Comparison of ENCODE assay signal across 25 cellular contexts in the genomic region with DNA sequence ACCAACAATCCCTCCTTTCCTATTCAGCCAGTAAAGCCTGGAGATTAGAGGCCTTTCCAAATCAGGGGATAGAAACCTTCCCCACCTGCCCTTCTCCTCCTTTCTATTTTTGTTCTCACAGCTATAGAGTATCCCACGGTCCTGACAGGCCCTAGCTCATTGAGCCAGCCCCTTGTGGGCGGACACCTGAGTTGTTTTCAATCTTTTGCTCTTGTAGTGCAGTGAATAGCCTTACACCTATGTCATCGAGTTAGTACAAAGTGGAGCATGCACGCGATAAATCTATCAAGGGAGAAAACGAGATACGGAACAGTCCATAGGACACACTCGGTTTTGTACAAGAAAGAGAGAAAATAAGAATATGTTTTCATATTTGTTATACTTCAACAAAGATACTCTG.
DNase-seq lines count a peak whose midpoint lies in the region; ATAC-seq, FAIRE-seq and TF ChIP-seq lines count a peak whose summit lies in the region.
"Had no signal": no experiment of that assay in that cellular context is flagged by ENCODE, and none has a peak within 500 bp of the region (broad histone marks: within the 10 kb centered on the region; RNA-seq: fewer than 3 reads in every experiment).

No MANE protein-coding gene starts in this region.

- H3K4me3 ChIP-seq in HCT116 (replicated peaks in 1 of 2; ENCODE audit: low read depth in 1 of 2, low read length in 2 of 2) (no peak overlapping the region), H1 (ENCODE audit: extremely low read depth in 1 of 4, insufficient read depth in 2 of 4, low read depth in 3 of 4, low read length in 4 of 4) (no peak overlapping the region)
- H3K4me3 ChIP-seq: lower lobe of right lung, SK-N-MC had no signal

- H3K36me3 ChIP-seq in HCT116 (ENCODE audit: control insufficient read depth in 1 of 2, insufficient read depth in 2 of 2, low read length in 2 of 2) (no peaks in the 10 kb centered on the region), H1 (ENCODE audit: control insufficient read depth in 2 of 4, insufficient read depth in 4 of 4, low read length in 3 of 4) (no peaks in the 10 kb centered on the region)
- H3K36me3 ChIP-seq: lower lobe of right lung had no signal

- TF ChIP-seq CTCF in HCT116 (IDR thresholded peaks at IDR 0.05 in 2 of 3, conservative IDR thresholded peaks at IDR 0.05 in 1 of 3; ENCODE audit: borderline replicate concordance in 1 of 3, insufficient read depth in 1 of 3, low read depth in 2 of 3, low read length in 2 of 3) = no peak
- no peak for TF ChIP-seq CTCF in H1 (IDR thresholded peaks at IDR 0.05; ENCODE audit: control extremely low read depth in 1 of 3, insufficient read depth in 1 of 3, low read depth in 1 of 3, low read length in 3 of 3)

- no peak overlapping the region for H2BK15ac ChIP-seq in H1 (ENCODE audit: low read length)

- no peak overlapping the region for H3K18ac ChIP-seq in H1 (ENCODE audit: extremely low read depth, low read length)

- H4K5ac ChIP-seq in H1 (ENCODE audit: insufficient read length, low read depth, low read length) = no peak overlapping the region

- WGBS in H1 (ENCODE audit: extremely low coverage in 1 of 2, insufficient coverage in 1 of 2, insufficient read length in 1 of 2, insufficient replicate concordance in 2 of 2, low coverage in 1 of 2, low lambda C conversion rate in 2 of 2, missing lambda C conversion rate in 1 of 2), 2 experiments = 77% methylated on average over 8 of the region's 8 CpGs; no CpG with 5 or more reads in 1 of the 2 experiments

- H4K8ac ChIP-seq in H1 (ENCODE audit: extremely low read depth, insufficient read depth, low read length) = no peak overlapping the region

- H3K14ac ChIP-seq in H1 (ENCODE audit: insufficient read length) = no peak overlapping the region

- no peak overlapping the region for H3K4ac ChIP-seq in H1 (replicated peaks; ENCODE audit: insufficient read length, low read depth, low read length)

- no peaks in the 10 kb centered on the region; the same call in 1 of the 2 replicates for H3K23me2 ChIP-seq in H1 (ENCODE audit: low read depth, low read length)

- H2BK5ac ChIP-seq in H1 (ENCODE audit: low read depth, low read length) = no peak overlapping the region

- no peak for TF ChIP-seq POLR2A in HCT116 (IDR thresholded peaks at IDR 0.05; ENCODE audit: borderline replicate concordance, extremely low read depth, insufficient read depth, insufficient read length)
- TF ChIP-seq POLR2A in H1 (IDR thresholded peaks at IDR 0.05; ENCODE audit: control extremely low read depth in 1 of 2, low read depth in 2 of 2, low read length in 2 of 2) = no peak

- no peaks in the 10 kb centered on the region for H3K9me2 ChIP-seq in HCT116 (ENCODE audit: insufficient read depth)

- POLR2A ChIA-PET in HCT116 (lab: Charles Lee) = no interaction called here
- POLR2A ChIA-PET in H1 (lab: Charles Lee; ENCODE audit: partially characterized antibody) = interaction anchor here (1.1 to 1.8 kb wide), 3 partner anchors 18 to 47 kb away, joined by 3 to 6 read pairs (median 4); no protein-coding TSS in a partner anchor

- ATAC-seq in HCT116 = peak; percentile 65
- ATAC-seq: foreskin keratinocyte, lower lobe of right lung had no signal

- H2BK120ac ChIP-seq in H1 (replicated peaks; ENCODE audit: low read depth, low read length) = no peak overlapping the region

- CTCF ChIA-PET in HCT116 (lab: Charles Lee) (interaction anchor here (1.2 to 1.3 kb wide), 2 partner anchors 64 to 94 kb away, joined by 3 to 4 read pairs; no protein-coding TSS in a partner anchor), H1 (lab: Charles Lee; ENCODE audit: partially characterized antibody) (interaction anchor here (0.8 to 7.5 kb wide), 12 partner anchors 8 to 159 kb away, joined by 3 to 54 read pairs (median 4); no protein-coding TSS in a partner anchor)

- no peak overlapping the region for H2AFZ ChIP-seq in HCT116 (ENCODE audit: low read depth, low read length, poor library complexity, severe bottlenecking)
- no peak overlapping the region for H2AFZ ChIP-seq in H1 (ENCODE audit: low read length)

- no peak overlapping the region for H4K91ac ChIP-seq in H1 (replicated peaks; ENCODE audit: insufficient read length, low read length)

- no peaks in the 10 kb centered on the region for H3K9me3 ChIP-seq in HCT116 (ENCODE audit: control insufficient read depth in 1 of 2, insufficient read depth in 1 of 2, low read depth in 1 of 2, low read length in 2 of 2)
- no peaks in the 10 kb centered on the region for H3K9me3 ChIP-seq in H1 (ENCODE audit: insufficient read depth in 2 of 2, low read depth in 1 of 2, low read length in 1 of 2)
- H3K9me3 ChIP-seq: lower lobe of right lung had no signal

- RAD21 ChIA-PET in HCT116 (lab: Charles Lee; ENCODE audit: low non-redundant PET in 1 of 2, low total read pairs in 2 of 2, uncharacterized antibody in 2 of 2, unreplicated experiment in 2 of 2) = no interaction called here

- TF ChIP-seq EP300 in H1 (IDR thresholded peaks at IDR 0.05; ENCODE audit: borderline replicate concordance in 1 of 2, low read depth in 2 of 2, low read length in 2 of 2) = no peak

- H3K27ac ChIP-seq in HCT116 (ENCODE audit: low read depth, low read length) (no peak overlapping the region), H1 (ENCODE audit: low read depth, low read length) (no peak overlapping the region)
- H3K27ac ChIP-seq: foreskin keratinocyte, KMS-11, lower lobe of right lung, SK-N-MC had no signal

- TF ChIP-seq RAD21 in HCT116 (IDR thresholded peaks at IDR 0.05; ENCODE audit: low read depth) (no peak), H1 (IDR thresholded peaks at IDR 0.05 in 1 of 2, conservative IDR thresholded peaks at IDR 0.05 in 1 of 2; ENCODE audit: low read depth in 2 of 2, low read length in 2 of 2) (no peak)

- peak; percentile 28 for FAIRE-seq in H1 (lab: Jason Lieb, UNC)
- FAIRE-seq: HTR-8/SVneo, keratinocyte had no signal

- no peaks in the 10 kb centered on the region; a peak in 1 of 4 replicates for H3K4me1 ChIP-seq in HCT116 (ENCODE audit: control insufficient read depth in 1 of 2, insufficient read depth in 2 of 2, low read length in 2 of 2)
- peaks cover 0 to 24% (median 10%) of the 10 kb centered on the region in 4 experiments; a peak in 5 of 7 replicates for H3K4me1 ChIP-seq in H1 (replicated peaks in 1 of 4; ENCODE audit: control insufficient read depth in 3 of 4, insufficient read depth in 4 of 4, low read length in 3 of 4)
- H3K4me1 ChIP-seq: foreskin keratinocyte, lower lobe of right lung had no signal

- no peak overlapping the region for H3K23ac ChIP-seq in H1 (ENCODE audit: insufficient read length)

- no TSS peak for BruUV-seq in HCT116 (replicated peaks; lab: Mats Ljungman, UMichigan)

- H3K9ac ChIP-seq in HCT116 (ENCODE audit: low read length) (no peak overlapping the region), H1 (replicated peaks in 1 of 4; ENCODE audit: extremely low read depth in 1 of 4, low read depth in 3 of 4, low read length in 3 of 4) (no peak overlapping the region)
- H3K9ac ChIP-seq: KMS-11 had no signal

- H3K79me2 ChIP-seq in HCT116 (ENCODE audit: insufficient read depth, low read length) (no peaks in the 10 kb centered on the region), H1 (ENCODE audit: control insufficient read depth in 1 of 2, insufficient read depth in 2 of 2, low read length in 2 of 2) (no peaks in the 10 kb centered on the region)

- peak; percentile 32 for DNase-seq in DMS153 treated with DMSO at 0.1 percent for 48 hours (lab: John Stamatoyannopoulos, UW; ENCODE audit: unreplicated experiment)
- no peak for DNase-seq in HCT116 (ENCODE audit: low read depth, low spot score)
- DNase-seq in NCI-H2171 (lab: John Stamatoyannopoulos, UW) = peak; percentile 19
- no peak for DNase-seq in H1 (ENCODE audit: low read depth in 1 of 2, low spot score in 2 of 2)
- DNase-seq in activated CD4-positive, alpha-beta T cell treated with anti-CD3 and anti-CD28 coated beads for 1 hour = no peak
- no peak for DNase-seq in HCEC 1CT
- DNase-seq in mucosa of gallbladder (ENCODE audit: low spot score) = no peak
- DNase-seq: activated B cell treated with CpG ODN at 0.5 μM for 24 hours; activated CD4-positive, alpha-beta memory T cell treated with anti-CD3 and anti-CD28 coated beads, Interleukin-2, amount 10 ng/mL, durations not matched to agents 7 days and 5 days; activated effector memory CD4-positive, alpha-beta T cell treated with Interleukin-2 at 50 U/mL for 16 hours; CD4-positive, alpha-beta memory T cell; effector CD4-positive, alpha-beta T cell; foreskin keratinocyte; GF-D8; HFFc6; lower lobe of right lung; NCI-H446; nucleus accumbens; RPMI8226; stimulated activated CD4-positive, alpha-beta T cell treated with anti-CD3 and anti-CD28 coated beads, Interleukin-2, amount 100 ng/mL, for 48 hours; stimulated activated naive CD4-positive, alpha-beta T cell treated with Interleukin-2 at 50 U/mL for 16 hours had no signal

- H2BK20ac ChIP-seq in H1 (ENCODE audit: low read length) = no peak overlapping the region

- no peak overlapping the region for H2AK5ac ChIP-seq in H1 (ENCODE audit: low read depth, low read length)

- H3K27me3 ChIP-seq in HCT116 (ENCODE audit: insufficient read depth, low read length) = 0 out of 2 replicates have a peak, but pooled peaks cover 5% of the 10 kb centered on the region
- H3K27me3 ChIP-seq in H1 (replicated peaks in 1 of 4; ENCODE audit: control insufficient read depth in 3 of 4, extremely low read depth in 1 of 4, insufficient read depth in 3 of 4, low read length in 3 of 4) = peaks cover 0 to 6% (median 4%) of the 10 kb centered on the region in 4 experiments; a peak in 3 of 7 replicates

- no peak overlapping the region for H3K56ac ChIP-seq in H1 (replicated peaks; ENCODE audit: insufficient read length, low read depth, low read length)

- intact Hi-C loops in HCT116 (cut with micrococcal nuclease) = no loop called here

- H3K4me2 ChIP-seq in HCT116 (ENCODE audit: low read length) (no peak overlapping the region), H1 (ENCODE audit: insufficient read depth in 1 of 2, low read depth in 2 of 2, low read length in 2 of 2) (no peak overlapping the region)
- H3K4me2 ChIP-seq: KMS-11 had no signal

- H4K20me1 ChIP-seq in HCT116 (ENCODE audit: insufficient read depth) (no peaks in the 10 kb centered on the region), H1 (replicated peaks in 1 of 2; ENCODE audit: control insufficient read depth in 1 of 2, insufficient read depth in 2 of 2, low read length in 2 of 2) (no peaks in the 10 kb centered on the region)

- H3K79me1 ChIP-seq in H1 (ENCODE audit: low read depth, low read length) = no peaks in the 10 kb centered on the region

- H2BK12ac ChIP-seq in H1 (ENCODE audit: low read depth, low read length) = no peak overlapping the region

TF ChIP-seq in HCT116, 20 proteins besides CTCF, POLR2A, EP300 and RAD21:
- no peak for TF ChIP-seq JUND (IDR thresholded peaks at IDR 0.05)
- TF ChIP-seq SIN3A (IDR thresholded peaks at IDR 0.05; ENCODE audit: low read depth) = no peak

TF ChIP-seq in H1, 55 proteins besides CTCF, POLR2A, EP300 and RAD21:
- TF ChIP-seq EZH2 (IDR thresholded peaks at IDR 0.05; ENCODE audit: low read depth, low read length, severe bottlenecking) (no peak), SAP30 (IDR thresholded peaks at IDR 0.05; ENCODE audit: insufficient read depth, insufficient replicate concordance, low read length) (no peak)

Comparison
In these comparisons a context has a peak if more than half of its experiments do, and no peak if none do; other contexts are left out.
1. DNase-seq: peak in DMS153 treated with DMSO at 0.1 percent for 48 hours (single experiment) and NCI-H2171 (single experiment); none in HCT116 (single experiment), H1 (0 of 2), activated CD4-positive, alpha-beta T cell treated with anti-CD3 and anti-CD28 coated beads for 1 hour (single experiment), HCEC 1CT (single experiment) and mucosa of gallbladder (single experiment).